ENCODE assay signal across 17 cellular contexts in the genomic region with DNA sequence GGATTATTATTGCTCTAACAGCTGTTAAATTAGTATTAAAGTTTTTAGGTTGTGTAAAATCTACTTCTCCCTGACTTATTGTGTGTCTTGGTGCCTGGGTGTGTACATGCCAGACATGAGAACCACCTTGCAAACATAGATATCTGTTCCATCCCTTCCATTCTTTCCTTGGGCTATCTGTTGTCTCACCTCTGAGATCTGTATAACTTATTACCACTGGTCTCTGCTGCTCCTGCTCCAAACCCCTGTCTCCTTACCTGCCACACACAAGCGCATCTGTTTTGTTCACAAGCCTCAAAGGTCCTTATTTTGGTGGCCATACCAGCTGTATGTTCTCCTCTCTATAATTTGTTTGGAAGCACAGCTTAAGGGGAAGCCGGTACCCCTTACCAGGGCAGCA. TPM values are rescaled to one million over a fixed set of nuclear protein-coding genes. Genes with fewer than 3 reads are reported as not detected.
DNase-seq lines count a peak whose midpoint lies in the region; ATAC-seq and TF ChIP-seq lines count a peak whose summit lies in the region.
"Had no signal": no experiment of that assay in that cellular context is flagged by ENCODE, and none has a peak within 500 bp of the region (broad histone marks: within the 10 kb centered on the region; RNA-seq: fewer than 3 reads in every experiment).

No MANE protein-coding gene starts in this region.

- peak overlapping the region; percentile 100; the same call in 1 of the 2 replicates for H3K4me2 ChIP-seq in BLaER1
- H3K4me2 ChIP-seq in PC-9 = peak overlapping the region; percentile 85
- no peak overlapping the region for H3K4me2 ChIP-seq in SK-N-SH

- H3K36me3 Mint-ChIP-seq in neural crest cell (ENCODE audit: low read depth) = peaks cover 3% of the 10 kb centered on the region
- H3K36me3 Mint-ChIP-seq in activated CD4-positive, alpha-beta memory T cell treated with anti-CD3 and anti-CD28 coated beads for 36 hours = no peaks in the 10 kb centered on the region
- H3K36me3 Mint-ChIP-seq in activated T-cell treated with anti-CD3 and anti-CD28 coated beads, Interleukin-2, amount 50 U/mL, for 72 hours (ENCODE audit: insufficient read depth in 2 of 2) = peaks cover 0 to 2% of the 10 kb centered on the region in 2 donors

- no peaks in the 10 kb centered on the region for H3K9me2 ChIP-seq in PC-9 (ENCODE audit: insufficient read depth)
- H3K9me2 ChIP-seq in SK-N-SH = no peaks in the 10 kb centered on the region

- H3K36me3 ChIP-seq in BLaER1 (no peaks in the 10 kb centered on the region), PC-9 (ENCODE audit: low read depth) (no peaks in the 10 kb centered on the region), endocrine pancreas (ENCODE audit: control insufficient read depth, insufficient read depth, low read length) (no peaks in the 10 kb centered on the region), SK-N-SH (replicated peaks in 1 of 2; ENCODE audit: control insufficient read depth in 1 of 2, insufficient read depth in 2 of 2, low read length in 1 of 2) (no peaks in the 10 kb centered on the region)

- peaks cover 55% of the 10 kb centered on the region for H4K20me1 ChIP-seq in BLaER1
- peaks cover 4% of the 10 kb centered on the region; the same call in 1 of the 2 replicates for H4K20me1 ChIP-seq in PC-9 (ENCODE audit: insufficient read depth)
- H4K20me1 ChIP-seq in SK-N-SH (ENCODE audit: insufficient read depth) = no peaks in the 10 kb centered on the region

- peak overlapping the region; percentile 96 for H3K4me3 Mint-ChIP-seq in neural crest cell
- H3K4me3 Mint-ChIP-seq in activated CD4-positive, alpha-beta memory T cell treated with anti-CD3 and anti-CD28 coated beads for 36 hours = no peak overlapping the region
- H3K4me3 Mint-ChIP-seq in activated T-cell treated with anti-CD3 and anti-CD28 coated beads, Interleukin-2, amount 50 U/mL, for 72 hours = no peak overlapping the region
- H3K4me3 Mint-ChIP-seq: activated CD8-positive, alpha-beta T cell treated with anti-CD3 and anti-CD28 coated beads, Interleukin-2, amount 10 ng/mL, durations not matched to agents 7 days and 5 days had no signal

- no peak for TF ChIP-seq EP300 in SK-N-SH (IDR thresholded peaks at IDR 0.05; ENCODE audit: borderline replicate concordance in 1 of 2, low read depth in 1 of 2, low read length in 1 of 2)

- ATAC-seq in activated T-cell treated with anti-CD3 and anti-CD28 coated beads, Interleukin-2, amount 50 U/mL, for 72 hours (replicated peaks in 1 of 2) = no peak
- ATAC-seq: activated CD8-positive, alpha-beta T cell treated with anti-CD3 and anti-CD28 coated beads, Interleukin-2, amount 10 ng/mL, durations not matched to agents 7 days and 5 days; foreskin keratinocyte; stimulated activated naive CD8-positive, alpha-beta T cell treated with anti-CD3 and anti-CD28 coated beads, Interleukin-15, amount 100 ng/mL, for 72 hours had no signal

- H3K27me3 ChIP-seq in BLaER1 (peaks cover 26% of the 10 kb centered on the region), PC-9 (ENCODE audit: insufficient read depth, low read depth) (no peaks in the 10 kb centered on the region), endocrine pancreas (ENCODE audit: control insufficient read depth, insufficient read depth, low read length) (no peaks in the 10 kb centered on the region), SK-N-SH (ENCODE audit: insufficient read depth) (peaks cover 26% of the 10 kb centered on the region; the same call in 1 of the 2 replicates)
- H3K27me3 ChIP-seq: foreskin keratinocyte had no signal

- H3K27ac Mint-ChIP-seq in neural crest cell (ENCODE audit: unreplicated experiment) = no peak overlapping the region
- no peak overlapping the region for H3K27ac Mint-ChIP-seq in activated CD4-positive, alpha-beta memory T cell treated with anti-CD3 and anti-CD28 coated beads for 36 hours
- no peak overlapping the region for H3K27ac Mint-ChIP-seq in activated T-cell treated with anti-CD3 and anti-CD28 coated beads, Interleukin-2, amount 50 U/mL, for 72 hours
- H3K27ac Mint-ChIP-seq: activated CD8-positive, alpha-beta T cell treated with anti-CD3 and anti-CD28 coated beads, Interleukin-2, amount 10 ng/mL, durations not matched to agents 7 days and 5 days; stimulated activated naive CD8-positive, alpha-beta T cell treated with anti-CD3 and anti-CD28 coated beads, Interleukin-15, amount 100 ng/mL, for 72 hours had no signal

- intact Hi-C loops in PC-9 (cut with micrococcal nuclease; ENCODE audit: unreplicated experiment) = loop anchor here (10.0 kb wide), 2 partner anchors 143 to 303 kb away; no protein-coding TSS in a partner anchor
- intact Hi-C loops in activated CD4-positive, alpha-beta memory T cell treated with anti-CD3 and anti-CD28 coated beads for 36 hours (cut with micrococcal nuclease) = loop anchor here (1.0 to 5.0 kb wide), 2 partner anchors 8 to 145 kb away; no protein-coding TSS in a partner anchor

- DNase-seq in PC-9 = no peak
- no peak for DNase-seq in neural crest cell (ENCODE audit: low read depth, low spot score)
- no peak for DNase-seq in activated CD4-positive, alpha-beta memory T cell treated with anti-CD3 and anti-CD28 coated beads for 36 hours
- no peak for DNase-seq in COLO829 (ENCODE audit: low spot score)
- DNase-seq in SK-N-SH = no peak
- no peak for DNase-seq in activated T-cell treated with anti-CD3 and anti-CD28 coated beads, Interleukin-2, amount 50 U/mL, for 72 hours
- DNase-seq: ACHN; activated CD8-positive, alpha-beta T cell treated with anti-CD3 and anti-CD28 coated beads, Interleukin-2, amount 10 ng/mL, durations not matched to agents 7 days and 5 days; anterior cingulate cortex; Karpas-422; NCI-H1417 treated with DMSO at 0.1 percent for 48 hours; stimulated activated naive CD8-positive, alpha-beta T cell treated with anti-CD3 and anti-CD28 coated beads, Interleukin-15, amount 100 ng/mL, for 72 hours had no signal

- no peak overlapping the region for H3K27ac ChIP-seq in BLaER1
- H3K27ac ChIP-seq in PC-9 = peak overlapping the region; percentile 70
- H3K27ac ChIP-seq in SK-N-SH (ENCODE audit: low read depth in 2 of 2, low read length in 1 of 2) = no peak overlapping the region
- H3K27ac ChIP-seq: HL-60 had no signal

- no peak overlapping the region for H3K9ac ChIP-seq in BLaER1
- no peak overlapping the region for H3K9ac ChIP-seq in endocrine pancreas (ENCODE audit: control insufficient read depth, insufficient read depth, low read length)
- H3K9ac ChIP-seq in SK-N-SH = no peak overlapping the region

- H3F3A ChIP-seq in PC-9 (ENCODE audit: insufficient read depth, low read depth) (peaks cover 19% of the 10 kb centered on the region), SK-N-SH (replicated peaks; ENCODE audit: insufficient read depth) (peaks cover 4% of the 10 kb centered on the region)

- peaks cover 31% of the 10 kb centered on the region for H3K27me3 Mint-ChIP-seq in neural crest cell (ENCODE audit: low read depth)
- H3K27me3 Mint-ChIP-seq in activated CD4-positive, alpha-beta memory T cell treated with anti-CD3 and anti-CD28 coated beads for 36 hours = peaks cover 5% of the 10 kb centered on the region
- peaks cover 34% of the 10 kb centered on the region for H3K27me3 Mint-ChIP-seq in activated T-cell treated with anti-CD3 and anti-CD28 coated beads, Interleukin-2, amount 50 U/mL, for 72 hours (ENCODE audit: low read depth)

- POLR2A ChIA-PET in PC-9 (lab: Charles Lee; ENCODE audit: unreplicated experiment) = no interaction called here
- POLR2A ChIA-PET in activated CD4-positive, alpha-beta memory T cell treated with anti-CD3 and anti-CD28 coated beads for 36 hours (lab: Charles Lee) = no interaction called here
- POLR2A ChIA-PET in SK-N-SH (lab: Yijun Ruan, JAX) = no interaction called here

- CTCF ChIA-PET in PC-9 (lab: Charles Lee) (interaction anchor here (0.6 to 5.0 kb wide), 2 partner anchors 79 to 159 kb away, joined by 3 to 23 read pairs; no protein-coding TSS in a partner anchor), SK-N-SH (lab: Yijun Ruan, JAX) (no interaction called here)
- CTCF ChIA-PET in activated CD4-positive, alpha-beta memory T cell treated with anti-CD3 and anti-CD28 coated beads for 36 hours (lab: Charles Lee) = interaction anchor here (1.6 kb wide), 1 partner anchor 31 kb away, joined by 5 read pairs; no protein-coding TSS in a partner anchor

- H3K4me3 ChIP-seq in BLaER1 = no peak overlapping the region
- H3K4me3 ChIP-seq in PC-9 = peak overlapping the region; percentile 86; the same call in 1 of the 2 replicates
- peak overlapping the region; percentile 86 for H3K4me3 ChIP-seq in endocrine pancreas (ENCODE audit: control insufficient read depth, insufficient read depth, low read length)
- no peak overlapping the region for H3K4me3 ChIP-seq in SK-N-SH (ENCODE audit: low read depth in 2 of 2, low read length in 1 of 2)
- H3K4me3 ChIP-seq: lung had no signal

- H2AFZ ChIP-seq in PC-9 (no peak overlapping the region), SK-N-SH (ENCODE audit: low read depth) (no peak overlapping the region)

- BruUV-seq in PC-9 (replicated peaks; lab: Mats Ljungman, UMichigan) = no TSS peak

- 53% methylated on average over 2 of the region's 2 CpGs for WGBS in SK-N-SH (ENCODE audit: low lambda C conversion rate)

- H3K4me1 ChIP-seq in BLaER1 = peaks cover 29% of the 10 kb centered on the region
- peaks cover 25% of the 10 kb centered on the region for H3K4me1 ChIP-seq in PC-9 (replicated peaks; ENCODE audit: insufficient read depth)
- H3K4me1 ChIP-seq in endocrine pancreas (ENCODE audit: control insufficient read depth, insufficient read depth, low read length) = no peaks in the 10 kb centered on the region
- peaks cover 0 to 20% of the 10 kb centered on the region in 2 experiments; a peak in 1 of 4 replicates for H3K4me1 ChIP-seq in SK-N-SH (ENCODE audit: control insufficient read depth in 1 of 2, insufficient read depth in 2 of 2, low read depth in 1 of 2, low read length in 1 of 2)

- peaks cover 44% of the 10 kb centered on the region for H3K4me1 Mint-ChIP-seq in neural crest cell
- peaks cover 24% of the 10 kb centered on the region for H3K4me1 Mint-ChIP-seq in activated CD4-positive, alpha-beta memory T cell treated with anti-CD3 and anti-CD28 coated beads for 36 hours (ENCODE audit: low read depth)
- peaks cover 28% of the 10 kb centered on the region for H3K4me1 Mint-ChIP-seq in activated T-cell treated with anti-CD3 and anti-CD28 coated beads, Interleukin-2, amount 50 U/mL, for 72 hours (ENCODE audit: low read depth)

- no peak for TF ChIP-seq RAD21 in SK-N-SH (IDR thresholded peaks at IDR 0.05; ENCODE audit: low read length)

- H3K9me3 ChIP-seq in BLaER1 = no peaks in the 10 kb centered on the region
- no peaks in the 10 kb centered on the region for H3K9me3 ChIP-seq in PC-9 (ENCODE audit: insufficient read depth, low read depth)
- no peaks in the 10 kb centered on the region for H3K9me3 ChIP-seq in endocrine pancreas (ENCODE audit: control insufficient read depth, low read length)
- no peaks in the 10 kb centered on the region for H3K9me3 ChIP-seq in SK-N-SH

- H3K9me3 Mint-ChIP-seq in neural crest cell = no peaks in the 10 kb centered on the region
- no peaks in the 10 kb centered on the region for H3K9me3 Mint-ChIP-seq in activated CD4-positive, alpha-beta memory T cell treated with anti-CD3 and anti-CD28 coated beads for 36 hours
- no peaks in the 10 kb centered on the region for H3K9me3 Mint-ChIP-seq in activated T-cell treated with anti-CD3 and anti-CD28 coated beads, Interleukin-2, amount 50 U/mL, for 72 hours
- H3K9me3 Mint-ChIP-seq: stimulated activated naive CD8-positive, alpha-beta T cell treated with anti-CD3 and anti-CD28 coated beads, Interleukin-15, amount 100 ng/mL, for 72 hours had no signal

- H3K79me2 ChIP-seq in PC-9 (ENCODE audit: low read depth) = peaks cover 75% of the 10 kb centered on the region
- no peaks in the 10 kb centered on the region for H3K79me2 ChIP-seq in SK-N-SH (ENCODE audit: insufficient read depth)

- TF ChIP-seq CTCF in PC-9 (conservative IDR thresholded peaks at IDR 0.05) (no peak), neural crest cell (conservative IDR thresholded peaks at IDR 0.05) (no peak), SK-N-SH (IDR thresholded peaks at IDR 0.05) (no peak)

RNA-seq across cellular contexts. Expression of gene LRRC1, which starts 2.5 kb away (rescaled TPM):
- total RNA-seq in PC-9 (2021) = 23.0 and 26.4 TPM in 2 replicates
- 6.6 and 7.1 TPM in 2 replicates for total RNA-seq in neural crest cell
- 1 to 10 TPM; 3.2 TPM for total RNA-seq in activated CD4-positive, alpha-beta memory T cell treated with anti-CD3 and anti-CD28 coated beads for 36 hours
- polyA plus RNA-seq in SK-N-SH (2012; rRNA removed) = 0.76 and 0.84 TPM in 2 replicates
- 0.71 and 0.85 TPM in 2 replicates for polyA plus RNA-seq in SK-N-SH (2012; cell fraction: cytosol; rRNA removed)
- 1.7 and 2.0 TPM in 2 replicates for polyA plus RNA-seq in SK-N-SH (2012; cell fraction: nucleus; rRNA removed)
- total RNA-seq in activated T-cell treated with anti-CD3 and anti-CD28 coated beads, Interleukin-2, amount 50 U/mL, for 72 hours = 1 to 10 TPM; 3.6 to 4.4 TPM

Comparison
In these comparisons a context has a peak if more than half of its experiments do, and no peak if none do; other contexts are left out.
1. H3K4me3 ChIP-seq: peak in PC-9 (single experiment) and endocrine pancreas (single experiment); none in BLaER1 (single experiment) and SK-N-SH (0 of 2).